In genomic region chr7:135170223-135170997, GRCh38 we compare ENCODE assay signal across 1 cellular context.
TF ChIP-seq lines count a peak whose summit lies in the region.

CYREN (minus strand) TSS chr7:135170707; CDS start chr7:135168922, 1,785 bp downstream.

TF ChIP-seq in HEK293, 187 proteins besides CTCF, POLR2A, EP300 and RAD21 (continued from another document and continues in another):
- TF ChIP-seq ZNF549 (tag by site-specific recombination; IDR thresholded peaks at IDR 0.05) (no peak), ZNF302 (tag by site-specific recombination; IDR thresholded peaks at IDR 0.05; ENCODE audit: low read depth) (no peak), PATZ1 (tag by site-specific recombination; IDR thresholded peaks at IDR 0.05) (peak; percentile 99), ZNF112 (tag by site-specific recombination; IDR thresholded peaks at IDR 0.05) (no peak), PRDM2 (tag by site-specific recombination; IDR thresholded peaks at IDR 0.05; ENCODE audit: borderline replicate concordance) (no peak), ZNF610 (tag by site-specific recombination; IDR thresholded peaks at IDR 0.05; ENCODE audit: borderline replicate concordance) (peak; percentile 89), SCRT2 (tag by site-specific recombination; IDR thresholded peaks at IDR 0.05) (no peak; the same call in 1 of the 2 replicates), ZBTB49 (tag by site-specific recombination; IDR thresholded peaks at IDR 0.05; ENCODE audit: low read depth) (no peak), HOXD13 (CRISPR knock-in tag; IDR thresholded peaks at IDR 0.05; ENCODE audit: borderline replicate concordance) (no peak), ZNF585B (tag by site-specific recombination; IDR thresholded peaks at IDR 0.05) (no peak), ZNF221 (tag by site-specific recombination; IDR thresholded peaks at IDR 0.05; ENCODE audit: borderline replicate concordance) (no peak), KLF17 (tag by site-specific recombination; IDR thresholded peaks at IDR 0.05) (peak; percentile 77), ZNF677 (tag by site-specific recombination; IDR thresholded peaks at IDR 0.05) (no peak), ZBTB26 (tag by site-specific recombination; optimal IDR thresholded peaks at IDR 0.05) (peak; percentile 95), ZNF621 (tag by site-specific recombination; IDR thresholded peaks at IDR 0.05) (no peak), ZNF571 (tag by site-specific recombination; IDR thresholded peaks at IDR 0.05) (no peak), ZNF114 (tag by site-specific recombination; IDR thresholded peaks at IDR 0.05) (no peak), ZNF280D (tag by site-specific recombination; IDR thresholded peaks at IDR 0.05) (no peak), BCL11A (tag by site-specific recombination; IDR thresholded peaks at IDR 0.05; ENCODE audit: low read depth) (no peak), ZNF747 (tag by site-specific recombination; IDR thresholded peaks at IDR 0.05) (no peak), ZNF843 (tag by site-specific recombination; IDR thresholded peaks at IDR 0.05) (0 out of 2 replicates have a peak, but pooled peaks have one; percentile 50), ZNF202 (tag by site-specific recombination; IDR thresholded peaks at IDR 0.05; ENCODE audit: borderline replicate concordance) (no peak), ZSCAN5A (tag by site-specific recombination; IDR thresholded peaks at IDR 0.05) (peak; percentile 83), ZNF341 (tag by site-specific recombination; IDR thresholded peaks at IDR 0.05; ENCODE audit: low read depth) (no peak; the same call in none of the 2 replicates), ZNF280C (tag by site-specific recombination; IDR thresholded peaks at IDR 0.05) (no peak), ZNF18 (tag by site-specific recombination; IDR thresholded peaks at IDR 0.05) (no peak), ZNF426 (tag by site-specific recombination; IDR thresholded peaks at IDR 0.05) (no peak), BCL6B (tag by site-specific recombination; IDR thresholded peaks at IDR 0.05) (no peak), ZFP69B (tag by site-specific recombination; IDR thresholded peaks at IDR 0.05) (peak; percentile 95), ZBTB21 (tag by site-specific recombination; IDR thresholded peaks at IDR 0.05) (no peak), ZNF391 (tag by site-specific recombination; IDR thresholded peaks at IDR 0.05; ENCODE audit: borderline replicate concordance, low read depth) (peak; percentile 41; the same call in 1 of the 2 replicates), ZBTB7A (tag by site-specific recombination; IDR thresholded peaks at IDR 0.05; ENCODE audit: low read depth) (peak; percentile 65; the same call in 1 of the 2 replicates), ZNF701 (tag by site-specific recombination; IDR thresholded peaks at IDR 0.05) (no peak)
